12 cellular contexts compared by ENCODE assay signal in genomic region chr19:19399733-19400438, GRCh38. TPM values are rescaled to one million over a fixed set of nuclear protein-coding genes. Genes with fewer than 3 reads are reported as not detected.
DNase-seq lines count a peak whose midpoint lies in the region; ATAC-seq and TF ChIP-seq lines count a peak whose summit lies in the region.
"Had no signal": no experiment of that assay in that cellular context is flagged by ENCODE, and none has a peak within 500 bp of the region (broad histone marks: within the 10 kb centered on the region; RNA-seq: fewer than 3 reads in every experiment).

No MANE protein-coding gene starts in this region.

- WGBS in mesenchymal stem cell = 32% methylated on average over 6 of the region's 9 CpGs

- DNase-seq in AG09319 (ENCODE audit: extremely low read depth, low read depth) = no peak
- no peak for DNase-seq in GM23338 (ENCODE audit: low spot score)
- no peak for DNase-seq in WTC11 (ENCODE audit: low spot score)
- peak; percentile 56 for DNase-seq in mesenchymal stem cell
- DNase-seq in NCI-H510A (lab: John Stamatoyannopoulos, UW) = no peak
- DNase-seq in mesenteric fat pad (ENCODE audit: low spot score) = no peak
- no peak for DNase-seq in middle frontal gyrus (ENCODE audit: extremely low spot score, low spot score)
- DNase-seq in DMS53 (lab: John Stamatoyannopoulos, UW) = no peak
- DNase-seq: heart right ventricle, Karpas-422, NCI-H748 treated with DMSO at 0.1 percent for 48 hours had no signal

- peaks cover 26% of the 10 kb centered on the region for H3K79me1 ChIP-seq in mesenchymal stem cell (replicated peaks; ENCODE audit: low read length, poor library complexity, severe bottlenecking)

- H3K9ac ChIP-seq in mesenchymal stem cell (ENCODE audit: low read length) = peak overlapping the region; percentile 77

- CTCF ChIA-PET in WTC11 (lab: Charles Lee) = no interaction called here

- H3K27ac ChIP-seq in GM23338 (ENCODE audit: low read depth) (no peak overlapping the region), mesenchymal stem cell (ENCODE audit: low read length, poor library complexity, severe bottlenecking) (no peak overlapping the region)

- H3K36me3 ChIP-seq in GM23338 (ENCODE audit: insufficient read depth) = no peaks in the 10 kb centered on the region
- no peaks in the 10 kb centered on the region for H3K36me3 ChIP-seq in mesenchymal stem cell (ENCODE audit: control insufficient read depth in 1 of 2, insufficient read depth in 2 of 2, low read depth in 1 of 2, low read length in 2 of 2)
- H3K36me3 ChIP-seq: heart right ventricle had no signal

- H3K27me3 ChIP-seq in GM23338 (ENCODE audit: insufficient read depth) = no peaks in the 10 kb centered on the region
- H3K27me3 ChIP-seq in mesenchymal stem cell (ENCODE audit: control insufficient read depth in 1 of 2, insufficient read depth in 1 of 2, low read length in 2 of 2) = no peaks in the 10 kb centered on the region
- H3K27me3 ChIP-seq: heart right ventricle had no signal

- H3K4me3 Mint-ChIP-seq in GM23338 = no peak overlapping the region; the same call in 2 of the 3 replicates
- H3K4me3 Mint-ChIP-seq in WTC11 = no peak overlapping the region
- H3K4me3 Mint-ChIP-seq: central memory CD8-positive, alpha-beta T cell had no signal

- H4K91ac ChIP-seq in mesenchymal stem cell (ENCODE audit: low read length) = no peak overlapping the region

- H3K18ac ChIP-seq in mesenchymal stem cell (ENCODE audit: low read depth in 1 of 2, low read length in 2 of 2) = peak overlapping the region in 1 of 2 experiments; percentile 21

- H3K9me3 Mint-ChIP-seq in GM23338 (no peaks in the 10 kb centered on the region), WTC11 (no peaks in the 10 kb centered on the region)
- H3K9me3 Mint-ChIP-seq: central memory CD8-positive, alpha-beta T cell had no signal

- peak overlapping the region in 1 of 2 experiments; percentile 39 for H2BK12ac ChIP-seq in mesenchymal stem cell (ENCODE audit: low read length in 2 of 2)

- H3K36me3 Mint-ChIP-seq in GM23338 (ENCODE audit: low read depth) (no peaks in the 10 kb centered on the region; the same call in 2 of the 3 replicates), WTC11 (no peaks in the 10 kb centered on the region)

- H2BK15ac ChIP-seq in mesenchymal stem cell (ENCODE audit: low read depth, poor library complexity, severe bottlenecking) = no peak overlapping the region

- no peak overlapping the region for H3K23ac ChIP-seq in mesenchymal stem cell (ENCODE audit: low read length in 2 of 2)

- 0 out of 2 replicates have a peak, but pooled peaks cover 3% of the 10 kb centered on the region for H4K20me1 ChIP-seq in GM23338 (replicated peaks; ENCODE audit: insufficient read depth)

- H2AK5ac ChIP-seq in mesenchymal stem cell (ENCODE audit: low read length, severe bottlenecking) = no peak overlapping the region

- peaks cover 74% of the 10 kb centered on the region for H3K79me2 ChIP-seq in GM23338 (replicated peaks; ENCODE audit: insufficient read depth)

- H2AFZ ChIP-seq in GM23338 (no peak overlapping the region), mesenchymal stem cell (ENCODE audit: low read depth, low read length) (no peak overlapping the region)

- peak; percentile 4; the same call in 1 of the 2 replicates for TF ChIP-seq CTCF in AG09319 (IDR thresholded peaks at IDR 0.05; ENCODE audit: low read depth, low read length)
- TF ChIP-seq CTCF in GM23338 (conservative IDR thresholded peaks at IDR 0.05; ENCODE audit: low read depth in 2 of 2) = 0 out of 4 replicates have a peak, but pooled peaks of 1 of the 2 experiments have one; percentile 7
- no peak for TF ChIP-seq CTCF in WTC11 (IDR thresholded peaks at IDR 0.05)

- H3K4me3 ChIP-seq in GM23338 = no peak overlapping the region
- H3K4me3 ChIP-seq in mesenchymal stem cell (ENCODE audit: insufficient read depth in 1 of 2, low read depth in 1 of 2, low read length in 2 of 2) = peak overlapping the region in 1 of 2 experiments; percentile 63
- H3K4me3 ChIP-seq: heart right ventricle had no signal

- ATAC-seq in GM23338 (peak; percentile 25), WTC11 (peak; percentile 33)

- H3K4me1 ChIP-seq in GM23338 (ENCODE audit: insufficient read depth) (peaks cover 15% of the 10 kb centered on the region), mesenchymal stem cell (ENCODE audit: control insufficient read depth, insufficient read depth, low read depth, low read length) (peaks cover 13% of the 10 kb centered on the region)

- POLR2A ChIA-PET in WTC11 (lab: Charles Lee) = no interaction called here

- no peaks in the 10 kb centered on the region for H3K9me2 ChIP-seq in GM23338 (ENCODE audit: insufficient read depth)

- no peak overlapping the region for H3K14ac ChIP-seq in mesenchymal stem cell (ENCODE audit: low read length in 2 of 2)

- no peaks in the 10 kb centered on the region for H3K9me3 ChIP-seq in mesenchymal stem cell (ENCODE audit: control insufficient read depth, low read length)
- H3K9me3 ChIP-seq: heart right ventricle had no signal

- 0 out of 2 replicates have a peak, but pooled peaks cover 10% of the 10 kb centered on the region for H3F3A ChIP-seq in GM23338 (replicated peaks; ENCODE audit: low read depth)

- H3K27me3 Mint-ChIP-seq in GM23338 (ENCODE audit: insufficient read depth, low read depth, poor library complexity) (peaks cover 9% of the 10 kb centered on the region), WTC11 (ENCODE audit: low read depth) (peaks cover 6% of the 10 kb centered on the region; the same call in 1 of the 2 replicates)
- H3K27me3 Mint-ChIP-seq: central memory CD8-positive, alpha-beta T cell had no signal

- peak overlapping the region in 1 of 2 experiments; percentile 24 for H3K4ac ChIP-seq in mesenchymal stem cell (ENCODE audit: low read depth in 1 of 2, low read length in 2 of 2)

- peaks cover 15% of the 10 kb centered on the region for H3K4me1 Mint-ChIP-seq in GM23338
- H3K4me1 Mint-ChIP-seq in WTC11 = peaks cover 26% of the 10 kb centered on the region

- no peak overlapping the region for H2BK5ac ChIP-seq in mesenchymal stem cell (ENCODE audit: low read depth, low read length, poor library complexity, severe bottlenecking)

- H3K27ac Mint-ChIP-seq in GM23338 = no peak overlapping the region
- no peak overlapping the region for H3K27ac Mint-ChIP-seq in WTC11

- no peak overlapping the region for H2BK120ac ChIP-seq in mesenchymal stem cell (ENCODE audit: low read depth, low read length)

- peak overlapping the region; percentile 27 for H4K8ac ChIP-seq in mesenchymal stem cell (ENCODE audit: low read length)

- H3K4me2 ChIP-seq in GM23338 (no peak overlapping the region), mesenchymal stem cell (ENCODE audit: low read length, poor library complexity, severe bottlenecking) (no peak overlapping the region)

TF ChIP-seq in GM23338, 12 proteins besides CTCF, POLR2A, EP300 and RAD21 (continues in another document):
- TF ChIP-seq NANOG (IDR thresholded peaks at IDR 0.05; ENCODE audit: borderline replicate concordance) = no peak

TF ChIP-seq in WTC11, 78 proteins besides CTCF, POLR2A, EP300 and RAD21:
- no peak for TF ChIP-seq RORB (CRISPR knock-in tag; IDR thresholded peaks at IDR 0.05)
- no peak for TF ChIP-seq ZNF416 (CRISPR knock-in tag; IDR thresholded peaks at IDR 0.05)
- TF ChIP-seq, protein P1, sequence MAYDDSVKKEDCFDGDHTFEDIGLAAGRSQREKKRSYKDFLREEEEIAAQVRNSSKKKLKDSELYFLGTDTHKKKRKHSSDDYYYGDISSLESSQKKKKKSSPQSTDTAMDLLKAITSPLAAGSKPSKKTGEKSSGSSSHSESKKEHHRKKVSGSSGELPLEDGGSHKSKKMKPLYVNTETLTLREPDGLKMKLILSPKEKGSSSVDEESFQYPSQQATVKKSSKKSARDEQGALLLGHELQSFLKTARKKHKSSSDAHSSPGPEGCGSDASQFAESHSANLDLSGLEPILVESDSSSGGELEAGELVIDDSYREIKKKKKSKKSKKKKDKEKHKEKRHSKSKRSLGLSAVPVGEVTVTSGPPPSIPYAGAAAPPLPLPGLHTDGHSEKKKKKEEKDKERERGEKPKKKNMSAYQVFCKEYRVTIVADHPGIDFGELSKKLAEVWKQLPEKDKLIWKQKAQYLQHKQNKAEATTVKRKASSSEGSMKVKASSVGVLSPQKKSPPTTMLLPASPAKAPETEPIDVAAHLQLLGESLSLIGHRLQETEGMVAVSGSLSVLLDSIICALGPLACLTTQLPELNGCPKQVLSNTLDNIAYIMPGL (CRISPR knock-in tag; IDR thresholded peaks at IDR 0.05) = no peak
- TF ChIP-seq ZNF317 (CRISPR knock-in tag; IDR thresholded peaks at IDR 0.05; ENCODE audit: borderline replicate concordance, low read depth) = no peak

RNA-seq across cellular contexts. Expression of gene GATAD2A, which starts 5.6 kb away (rescaled TPM):
- 123 and 151 TPM in 2 replicates for total RNA-seq in GM23338 (2014; rRNA removed; shearing (Covaris generic))
- polyA plus RNA-seq in GM23338 (2016; fragmentation: Nextera tagmentation; extraction: Ambion mirVana) = 40.0 and 49.2 TPM in 2 replicates
- total RNA-seq in WTC11 (2021) (186 to 209 TPM (median 189 TPM) in 3 replicates), mesenteric fat pad (98.9 TPM)
- 46.1 TPM for polyA plus RNA-seq in mesenchymal stem cell (2013, experiment 1 of 2)
- 42.5 TPM for polyA plus RNA-seq in mesenchymal stem cell (2013, experiment 2 of 2)
